8 cellular contexts compared by ENCODE assay signal in the genomic region with DNA sequence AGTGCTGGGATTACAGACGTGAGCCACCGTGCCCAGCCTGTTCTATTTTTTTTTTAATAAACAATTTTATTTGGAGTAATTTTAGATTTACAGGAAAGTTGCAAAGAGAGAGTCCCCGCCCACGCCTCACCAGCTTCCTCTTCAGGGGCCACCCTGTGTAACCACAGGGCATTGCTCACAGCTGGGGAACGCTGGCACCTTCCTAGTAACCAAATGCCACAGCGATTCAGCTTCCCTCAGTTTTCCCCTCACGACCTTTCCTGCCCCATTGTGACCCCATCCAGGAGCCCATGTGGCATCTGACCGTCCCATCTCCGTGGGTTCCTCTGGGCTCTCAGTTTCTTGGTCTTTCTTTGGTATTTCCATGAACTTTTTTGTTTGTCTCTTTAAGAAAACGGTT.
A peak's percentile ranks its signal among the peaks of the same experiment; 100 is the strongest.
DNase-seq lines count a peak whose midpoint lies in the region; ATAC-seq lines count a peak whose summit lies in the region.

No MANE protein-coding gene starts in this region.

- H2BK15ac ChIP-seq in mesenchymal stem cell (ENCODE audit: low read depth, poor library complexity, severe bottlenecking), result no peak overlapping the region

- peaks cover 5% of the 10 kb centered on the region for H3K9me3 ChIP-seq in mesenchymal stem cell (ENCODE audit: control insufficient read depth, low read length)
- peaks cover 0 to 4% (median 0%) of the 10 kb centered on the region in 5 donors for H3K9me3 ChIP-seq in subcutaneous abdominal adipose tissue (ENCODE audit: control insufficient read depth in 5 of 5, low read length in 5 of 5)

- H3K9ac ChIP-seq in mesenchymal stem cell (ENCODE audit: low read length) (no peak overlapping the region), subcutaneous abdominal adipose tissue (ENCODE audit: low read length in 5 of 5) (peak overlapping the region in 1 of 5 donors; percentile 11)

- ATAC-seq in HG02798 (IDR thresholded peaks at IDR 0.05; ENCODE audit: poor library complexity, unreplicated experiment), result no peak

- H3K4me2 ChIP-seq in mesenchymal stem cell (ENCODE audit: low read length, poor library complexity, severe bottlenecking), result peak overlapping the region; percentile 14

- H3K27me3 ChIP-seq in mesenchymal stem cell (ENCODE audit: control insufficient read depth in 1 of 2, insufficient read depth in 1 of 2, low read length in 2 of 2), result peaks cover 0 to 25% of the 10 kb centered on the region in 2 experiments
- peaks cover 0 to 2% (median 0%) of the 10 kb centered on the region in 5 donors for H3K27me3 ChIP-seq in subcutaneous abdominal adipose tissue (ENCODE audit: control insufficient read depth in 5 of 5, insufficient read depth in 4 of 5, low read length in 5 of 5)

- DNase-seq in GM03348 (ENCODE audit: low spot score) (peak; percentile 49), SKM-1 (lab: John Stamatoyannopoulos, UW; ENCODE audit: unreplicated experiment) (peak; percentile 68), mesenchymal stem cell (no peak), inferior parietal cortex (ENCODE audit: extremely low spot score) (no peak), NCI-H524 treated with DMSO at 0.1 percent for 48 hours (lab: John Stamatoyannopoulos, UW) (no peak)
- DNase-seq in activated naive CD4-positive, alpha-beta T cell treated with anti-CD3 and anti-CD28 coated beads, Interleukin-2, amount 50 U/mL, for 16 hours, result peak; percentile 80

- H3K18ac ChIP-seq in mesenchymal stem cell (ENCODE audit: low read depth in 1 of 2, low read length in 2 of 2), result no peak overlapping the region

- H3K4me1 ChIP-seq in mesenchymal stem cell (ENCODE audit: control insufficient read depth, insufficient read depth, low read depth, low read length) (peaks cover 25% of the 10 kb centered on the region), subcutaneous abdominal adipose tissue (ENCODE audit: control insufficient read depth in 5 of 5, insufficient read depth in 5 of 5, low read length in 5 of 5) (peaks cover 1 to 55% (median 29%) of the 10 kb centered on the region in 5 donors)

- H4K91ac ChIP-seq in mesenchymal stem cell (ENCODE audit: low read length), result no peak overlapping the region

- H2AK5ac ChIP-seq in mesenchymal stem cell (ENCODE audit: low read length, severe bottlenecking), result no peak overlapping the region

- H4K8ac ChIP-seq in mesenchymal stem cell (ENCODE audit: low read length), result no peak overlapping the region

- no peak overlapping the region for H3K4ac ChIP-seq in mesenchymal stem cell (ENCODE audit: low read depth in 1 of 2, low read length in 2 of 2)

- no peak overlapping the region for H2BK5ac ChIP-seq in mesenchymal stem cell (ENCODE audit: low read depth, low read length, poor library complexity, severe bottlenecking)

- no peak overlapping the region for H3K4me3 ChIP-seq in mesenchymal stem cell (ENCODE audit: insufficient read depth in 1 of 2, low read depth in 1 of 2, low read length in 2 of 2)
- no peak overlapping the region for H3K4me3 ChIP-seq in subcutaneous abdominal adipose tissue (ENCODE audit: low read depth in 1 of 5, low read length in 5 of 5)

- no peak overlapping the region for H2AFZ ChIP-seq in mesenchymal stem cell (ENCODE audit: low read depth, low read length)

- no peak overlapping the region for H2BK120ac ChIP-seq in mesenchymal stem cell (ENCODE audit: low read depth, low read length)

- no peaks in the 10 kb centered on the region for H3K79me1 ChIP-seq in mesenchymal stem cell (replicated peaks; ENCODE audit: low read length, poor library complexity, severe bottlenecking)

- no peak overlapping the region for H3K14ac ChIP-seq in mesenchymal stem cell (ENCODE audit: low read length in 2 of 2)

- H2BK12ac ChIP-seq in mesenchymal stem cell (ENCODE audit: low read length in 2 of 2), result no peak overlapping the region

- H3K36me3 ChIP-seq in mesenchymal stem cell (ENCODE audit: control insufficient read depth in 1 of 2, insufficient read depth in 2 of 2, low read depth in 1 of 2, low read length in 2 of 2) (no peaks in the 10 kb centered on the region), subcutaneous abdominal adipose tissue (ENCODE audit: control insufficient read depth in 5 of 5, insufficient read depth in 5 of 5, low read length in 5 of 5) (no peaks in the 10 kb centered on the region)

- no peak overlapping the region for H3K23ac ChIP-seq in mesenchymal stem cell (ENCODE audit: low read length in 2 of 2)

- WGBS in mesenchymal stem cell, result 83% methylated on average over 7 of the region's 10 CpGs

- H3K27ac ChIP-seq in mesenchymal stem cell (ENCODE audit: low read length, poor library complexity, severe bottlenecking) (no peak overlapping the region), subcutaneous abdominal adipose tissue (ENCODE audit: low read depth, low read length) (peak overlapping the region; percentile 16)

Comparison
In these comparisons a context has a peak if more than half of its experiments do, and no peak if none do; other contexts are left out.
1. DNase-seq: peak in GM03348 (single experiment), SKM-1 (single experiment) and activated naive CD4-positive, alpha-beta T cell treated with anti-CD3 and anti-CD28 coated beads, Interleukin-2, amount 50 U/mL, for 16 hours (single experiment); none in mesenchymal stem cell (single experiment), inferior parietal cortex (single experiment) and NCI-H524 treated with DMSO at 0.1 percent for 48 hours (single experiment).